Comparison of ENCODE assay signal across 22 cellular contexts in the genomic region with DNA sequence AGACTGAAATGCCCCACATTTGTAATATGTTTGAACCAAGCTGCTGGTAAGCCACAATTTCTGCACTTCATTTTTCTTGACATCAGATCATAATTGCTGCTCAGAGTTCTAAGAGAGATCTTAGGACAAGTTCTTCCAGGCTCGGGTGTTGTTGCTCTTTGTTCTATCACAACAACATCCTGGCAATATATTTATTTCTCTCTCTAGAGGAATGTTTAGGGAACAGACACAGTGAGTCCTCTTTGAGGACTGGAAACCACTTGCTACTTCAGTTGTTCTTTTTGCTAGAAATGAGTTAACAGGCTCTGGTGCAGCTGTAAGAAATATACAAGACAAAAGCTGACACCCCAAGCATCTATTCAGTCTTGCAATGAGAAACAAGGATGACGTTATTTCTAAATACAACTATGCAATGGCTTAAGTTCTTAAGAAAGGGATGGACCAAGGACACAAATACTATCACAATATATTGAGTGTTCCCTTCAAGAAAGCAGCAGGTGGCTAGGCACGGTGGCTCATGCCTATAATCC. TPM values are rescaled to one million over a fixed set of nuclear protein-coding genes. Genes with fewer than 3 reads are reported as not detected.
DNase-seq lines count a peak whose midpoint lies in the region; ATAC-seq and TF ChIP-seq lines count a peak whose summit lies in the region.
"Had no signal": no experiment of that assay in that cellular context is flagged by ENCODE, and none has a peak within 500 bp of the region (broad histone marks: within the 10 kb centered on the region; RNA-seq: fewer than 3 reads in every experiment).

No MANE protein-coding gene starts in this region.

- ATAC-seq in GM23338, result peak; percentile 47; the same call in 2 of the 3 replicates
- ATAC-seq: HCT116 had no signal

- no peaks in the 10 kb centered on the region for H3F3A ChIP-seq in GM23338 (replicated peaks; ENCODE audit: low read depth)

- no peaks in the 10 kb centered on the region for H4K20me1 ChIP-seq in GM23338 (replicated peaks; ENCODE audit: insufficient read depth)
- H4K20me1 ChIP-seq: BLaER1 had no signal

- H3K4me2 ChIP-seq in GM23338, result no peak overlapping the region
- H3K4me2 ChIP-seq: BLaER1, KMS-11 had no signal

- H3K4me3 Mint-ChIP-seq in GM23338, result no peak overlapping the region
- no peak overlapping the region for H3K4me3 Mint-ChIP-seq in osteocyte (ENCODE audit: unreplicated experiment)
- no peak overlapping the region for H3K4me3 Mint-ChIP-seq in activated naive CD8-positive, alpha-beta T cell treated with anti-CD3 and anti-CD28 coated beads for 36 hours
- H3K4me3 Mint-ChIP-seq: CD4-positive, alpha-beta T cell had no signal

- H3K4me1 Mint-ChIP-seq in GM23338, result peaks cover 28% of the 10 kb centered on the region
- peaks cover 50% of the 10 kb centered on the region for H3K4me1 Mint-ChIP-seq in osteocyte (ENCODE audit: unreplicated experiment)
- no peaks in the 10 kb centered on the region for H3K4me1 Mint-ChIP-seq in activated naive CD8-positive, alpha-beta T cell treated with anti-CD3 and anti-CD28 coated beads for 36 hours

- no peaks in the 10 kb centered on the region for H3K36me3 ChIP-seq in GM23338 (ENCODE audit: insufficient read depth)
- H3K36me3 ChIP-seq: BLaER1 had no signal

- H3K9me2 ChIP-seq in GM23338 (ENCODE audit: insufficient read depth), result no peaks in the 10 kb centered on the region

- H3K9me3 Mint-ChIP-seq in GM23338 (no peaks in the 10 kb centered on the region), osteocyte (ENCODE audit: unreplicated experiment) (no peaks in the 10 kb centered on the region)
- no peaks in the 10 kb centered on the region for H3K9me3 Mint-ChIP-seq in activated naive CD8-positive, alpha-beta T cell treated with anti-CD3 and anti-CD28 coated beads for 36 hours
- H3K9me3 Mint-ChIP-seq: CD4-positive, alpha-beta T cell had no signal

- H3K4me1 ChIP-seq in GM23338 (ENCODE audit: insufficient read depth), result peaks cover 23% of the 10 kb centered on the region; the same call in 1 of the 2 replicates
- H3K4me1 ChIP-seq: BLaER1 had no signal

- no peaks in the 10 kb centered on the region for H3K79me2 ChIP-seq in GM23338 (replicated peaks; ENCODE audit: insufficient read depth)

- no peak overlapping the region for H3K27ac ChIP-seq in GM23338 (ENCODE audit: low read depth)
- H3K27ac ChIP-seq: BLaER1, HL-60, KMS-11 had no signal

- H3K27me3 Mint-ChIP-seq in GM23338 (ENCODE audit: insufficient read depth, low read depth, poor library complexity), result no peaks in the 10 kb centered on the region
- no peaks in the 10 kb centered on the region for H3K27me3 Mint-ChIP-seq in osteocyte (ENCODE audit: unreplicated experiment)
- H3K27me3 Mint-ChIP-seq in activated naive CD8-positive, alpha-beta T cell treated with anti-CD3 and anti-CD28 coated beads for 36 hours, result peaks cover 18% of the 10 kb centered on the region

- H3K4me3 ChIP-seq in AG10803 (ENCODE audit: low read length) (no peak overlapping the region), GM23338 (no peak overlapping the region), fibroblast of villous mesenchyme (ENCODE audit: low read depth, low read length) (no peak overlapping the region)
- H3K4me3 ChIP-seq: BLaER1 had no signal

- no peaks in the 10 kb centered on the region for H3K27me3 ChIP-seq in GM23338 (ENCODE audit: insufficient read depth)
- H3K27me3 ChIP-seq: BLaER1 had no signal

- H3K27ac Mint-ChIP-seq in GM23338, result no peak overlapping the region; the same call in 1 of the 2 replicates
- peak overlapping the region; percentile 52 for H3K27ac Mint-ChIP-seq in osteocyte (ENCODE audit: unreplicated experiment)
- no peak overlapping the region for H3K27ac Mint-ChIP-seq in activated naive CD8-positive, alpha-beta T cell treated with anti-CD3 and anti-CD28 coated beads for 36 hours
- H3K27ac Mint-ChIP-seq: CD4-positive, alpha-beta T cell had no signal

- peak; percentile 45 for DNase-seq in AG10803 (ENCODE audit: low read depth)
- DNase-seq in GM23338 (ENCODE audit: low spot score), result no peak
- DNase-seq in fibroblast of villous mesenchyme (ENCODE audit: low read depth), result peak; percentile 39
- no peak for DNase-seq in osteocyte (ENCODE audit: extremely low spot score, unreplicated experiment)
- no peak for DNase-seq in activated CD4-positive, alpha-beta T cell treated with anti-CD3 and anti-CD28 coated beads for 48 hours
- DNase-seq in occipital lobe (lab: John Stamatoyannopoulos, UW), result no peak
- DNase-seq in activated naive CD8-positive, alpha-beta T cell treated with anti-CD3 and anti-CD28 coated beads for 36 hours, result no peak
- no peak for DNase-seq in NCI-H1694 (lab: John Stamatoyannopoulos, UW)
- DNase-seq: Caco-2; CD4-positive, alpha-beta T cell; DMS 273 treated with DMSO at 0.1 percent for 48 hours; DMS79 treated with DMSO at 0.1 percent for 48 hours; NCI-H1105; NCI-H146; NCI-H2029 treated with DMSO at 0.1 percent for 48 hours; NCI-H446; NCI-H526; SHP77 had no signal

- no peak overlapping the region for H2AFZ ChIP-seq in GM23338

- H3K36me3 Mint-ChIP-seq in GM23338 (ENCODE audit: low read depth) (no peaks in the 10 kb centered on the region), osteocyte (ENCODE audit: unreplicated experiment) (no peaks in the 10 kb centered on the region)
- no peaks in the 10 kb centered on the region for H3K36me3 Mint-ChIP-seq in activated naive CD8-positive, alpha-beta T cell treated with anti-CD3 and anti-CD28 coated beads for 36 hours

- TF ChIP-seq CTCF in AG10803 (conservative IDR thresholded peaks at IDR 0.05; ENCODE audit: low read length), result no peak
- no peak for TF ChIP-seq CTCF in GM23338 (conservative IDR thresholded peaks at IDR 0.05; ENCODE audit: low read depth in 2 of 2)
- TF ChIP-seq CTCF in fibroblast of villous mesenchyme (IDR thresholded peaks at IDR 0.05; ENCODE audit: insufficient read depth, low read depth, low read length), result no peak
- TF ChIP-seq CTCF in osteocyte (IDR thresholded peaks at IDR 0.05), result no peak

TF ChIP-seq in GM23338, 12 proteins besides CTCF, POLR2A, EP300 and RAD21 (continues in another document):
- no peak for TF ChIP-seq POLR2AphosphoS5 (IDR thresholded peaks at IDR 0.05; ENCODE audit: low read depth)
- no peak for TF ChIP-seq JUNB (IDR thresholded peaks at IDR 0.05; ENCODE audit: unreplicated experiment)
- TF ChIP-seq NANOG (IDR thresholded peaks at IDR 0.05; ENCODE audit: borderline replicate concordance), result no peak
- TF ChIP-seq, protein P1, sequence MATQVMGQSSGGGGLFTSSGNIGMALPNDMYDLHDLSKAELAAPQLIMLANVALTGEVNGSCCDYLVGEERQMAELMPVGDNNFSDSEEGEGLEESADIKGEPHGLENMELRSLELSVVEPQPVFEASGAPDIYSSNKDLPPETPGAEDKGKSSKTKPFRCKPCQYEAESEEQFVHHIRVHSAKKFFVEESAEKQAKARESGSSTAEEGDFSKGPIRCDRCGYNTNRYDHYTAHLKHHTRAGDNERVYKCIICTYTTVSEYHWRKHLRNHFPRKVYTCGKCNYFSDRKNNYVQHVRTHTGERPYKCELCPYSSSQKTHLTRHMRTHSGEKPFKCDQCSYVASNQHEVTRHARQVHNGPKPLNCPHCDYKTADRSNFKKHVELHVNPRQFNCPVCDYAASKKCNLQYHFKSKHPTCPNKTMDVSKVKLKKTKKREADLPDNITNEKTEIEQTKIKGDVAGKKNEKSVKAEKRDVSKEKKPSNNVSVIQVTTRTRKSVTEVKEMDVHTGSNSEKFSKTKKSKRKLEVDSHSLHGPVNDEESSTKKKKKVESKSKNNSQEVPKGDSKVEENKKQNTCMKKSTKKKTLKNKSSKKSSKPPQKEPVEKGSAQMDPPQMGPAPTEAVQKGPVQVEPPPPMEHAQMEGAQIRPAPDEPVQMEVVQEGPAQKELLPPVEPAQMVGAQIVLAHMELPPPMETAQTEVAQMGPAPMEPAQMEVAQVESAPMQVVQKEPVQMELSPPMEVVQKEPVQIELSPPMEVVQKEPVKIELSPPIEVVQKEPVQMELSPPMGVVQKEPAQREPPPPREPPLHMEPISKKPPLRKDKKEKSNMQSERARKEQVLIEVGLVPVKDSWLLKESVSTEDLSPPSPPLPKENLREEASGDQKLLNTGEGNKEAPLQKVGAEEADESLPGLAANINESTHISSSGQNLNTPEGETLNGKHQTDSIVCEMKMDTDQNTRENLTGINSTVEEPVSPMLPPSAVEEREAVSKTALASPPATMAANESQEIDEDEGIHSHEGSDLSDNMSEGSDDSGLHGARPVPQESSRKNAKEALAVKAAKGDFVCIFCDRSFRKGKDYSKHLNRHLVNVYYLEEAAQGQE (IDR thresholded peaks at IDR 0.05; ENCODE audit: unreplicated experiment), result no peak
- no peak for TF ChIP-seq EZH2phosphoT487 (IDR thresholded peaks at IDR 0.05; ENCODE audit: unreplicated experiment)
- TF ChIP-seq EZH2 (IDR thresholded peaks at IDR 0.05; ENCODE audit: low read depth, unreplicated experiment), result no peak
- no peak for TF ChIP-seq STAT1 (IDR thresholded peaks at IDR 0.05; ENCODE audit: unreplicated experiment)
- TF ChIP-seq ZNF114 (CRISPR knock-in tag; IDR thresholded peaks at IDR 0.05), result no peak

RNA-seq across cellular contexts. Expression of a gene that starts 59.5 kb away (rescaled TPM):
- total RNA-seq in GM23338 (2014; rRNA removed; shearing (Covaris generic)), result 5.4 and 7.3 TPM in 2 replicates
- 5.0 and 6.4 TPM in 2 replicates for polyA plus RNA-seq in GM23338 (2016; fragmentation: Nextera tagmentation; extraction: Ambion mirVana)
- 0.43 and 1.3 TPM in 2 replicates for total RNA-seq in fibroblast of villous mesenchyme
- 0.24 and 0.44 TPM in 2 replicates for total RNA-seq in osteocyte
- total RNA-seq in occipital lobe, result 52.9 TPM
- total RNA-seq in activated naive CD8-positive, alpha-beta T cell treated with anti-CD3 and anti-CD28 coated beads for 36 hours, result not detected
- total RNA-seq: CD4-positive, alpha-beta T cell had no signal

Comparison
In these comparisons a context has a peak if more than half of its experiments do, and no peak if none do; other contexts are left out.
1. DNase-seq: peak in AG10803 (single experiment) and fibroblast of villous mesenchyme (single experiment); none in GM23338 (single experiment), osteocyte (single experiment), activated CD4-positive, alpha-beta T cell treated with anti-CD3 and anti-CD28 coated beads for 48 hours (single experiment), occipital lobe (single experiment), activated naive CD8-positive, alpha-beta T cell treated with anti-CD3 and anti-CD28 coated beads for 36 hours (single experiment) and NCI-H1694 (single experiment).